15 cellular contexts compared by ENCODE assay signal in the genomic region with DNA sequence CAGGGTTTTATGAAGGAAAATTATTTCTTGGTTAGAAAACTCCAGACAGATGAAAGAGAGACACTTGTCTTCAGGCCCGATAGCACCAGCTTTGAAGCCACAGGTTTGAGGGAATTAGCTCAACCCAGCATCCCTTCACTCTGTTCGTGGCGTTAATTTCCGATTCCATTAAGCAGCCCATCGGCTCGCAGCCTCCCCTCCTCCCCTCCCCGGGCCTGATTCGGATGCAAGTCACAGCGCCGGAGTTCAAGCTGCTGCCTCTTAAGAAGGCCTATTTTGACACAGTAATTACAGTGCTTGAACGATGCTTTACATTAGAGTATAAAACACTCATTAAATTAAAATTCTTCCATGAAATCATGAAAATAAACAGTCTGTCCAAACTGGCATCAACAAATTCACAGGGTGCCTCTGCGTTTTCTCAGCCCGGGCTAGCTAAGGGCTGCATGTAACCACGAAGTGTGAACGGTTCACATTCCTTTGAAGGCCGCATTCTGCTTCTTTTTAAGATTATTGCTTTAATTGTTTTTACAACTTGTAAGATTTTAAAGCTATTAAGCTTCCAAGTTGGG.
"Had no signal": no experiment of that assay in that cellular context is flagged by ENCODE, and none has a peak within 500 bp of the region (broad histone marks: within the 10 kb centered on the region; RNA-seq: fewer than 3 reads in every experiment).

No MANE protein-coding gene starts in this region.

- H3K36me3 Mint-ChIP-seq: activated naive CD4-positive, alpha-beta T cell treated with anti-CD3 and anti-CD28 coated beads, Interleukin-2, amount 10 ng/mL, durations not matched to agents 7 days and 5 days had no signal

- DNase-seq: activated CD4-positive, alpha-beta memory T cell treated with anti-CD3 and anti-CD28 coated beads, Interleukin-2, amount 10 ng/mL, durations not matched to agents 7 days and 5 days; activated CD4-positive, alpha-beta T cell treated with anti-CD3 and anti-CD28 coated beads for 4 hours; activated naive CD4-positive, alpha-beta T cell treated with anti-CD3 and anti-CD28 coated beads, Interleukin-2, amount 10 ng/mL, durations not matched to agents 7 days and 5 days; activated T-cell treated with anti-CD3 and anti-CD28 coated beads, Interleukin-2, amount 50 U/mL, for 24 hours; colonic mucosa; kidney glomerular epithelial cell; psoas muscle; stimulated activated CD4-positive, alpha-beta T cell treated with anti-CD3 and anti-CD28 coated beads, Interleukin-12 subunit alpha, Interleukin-12 subunit beta, amount 100 ng/mL, for 4 hours; stimulated activated CD4-positive, alpha-beta T cell treated with anti-CD3 and anti-CD28 coated beads, Interleukin-2, amount 100 ng/mL, for 24 hours; stomach; T-helper 17 cell; testis had no signal

- H3K4me3 Mint-ChIP-seq: activated CD4-positive, alpha-beta memory T cell treated with anti-CD3 and anti-CD28 coated beads, Interleukin-2, amount 10 ng/mL, durations not matched to agents 7 days and 5 days; activated naive CD4-positive, alpha-beta T cell treated with anti-CD3 and anti-CD28 coated beads, Interleukin-2, amount 10 ng/mL, durations not matched to agents 7 days and 5 days; activated T-cell treated with anti-CD3 and anti-CD28 coated beads, Interleukin-2, amount 50 U/mL, for 24 hours; neural crest cell; T-helper 17 cell had no signal

- H3K4me1 Mint-ChIP-seq: activated CD4-positive, alpha-beta memory T cell treated with anti-CD3 and anti-CD28 coated beads, Interleukin-2, amount 10 ng/mL, durations not matched to agents 7 days and 5 days; activated naive CD4-positive, alpha-beta T cell treated with anti-CD3 and anti-CD28 coated beads, Interleukin-2, amount 10 ng/mL, durations not matched to agents 7 days and 5 days; T-helper 17 cell had no signal

- H3K36me3 ChIP-seq: ascending aorta, colonic mucosa, stomach had no signal

- H3K4me1 ChIP-seq: colonic mucosa, testis had no signal

- H3K27me3 ChIP-seq: ascending aorta, colonic mucosa, testis had no signal

- H3K4me3 ChIP-seq: colonic mucosa, testis had no signal

- H3K9me3 Mint-ChIP-seq: activated CD4-positive, alpha-beta memory T cell treated with anti-CD3 and anti-CD28 coated beads, Interleukin-2, amount 10 ng/mL, durations not matched to agents 7 days and 5 days; activated naive CD4-positive, alpha-beta T cell treated with anti-CD3 and anti-CD28 coated beads, Interleukin-2, amount 10 ng/mL, durations not matched to agents 7 days and 5 days; neural crest cell had no signal

- ATAC-seq: esophagus mucosa, psoas muscle, T-helper 17 cell had no signal

- H3K27ac ChIP-seq: colonic mucosa, psoas muscle, testis had no signal

- H3K27ac Mint-ChIP-seq: activated CD4-positive, alpha-beta memory T cell treated with anti-CD3 and anti-CD28 coated beads, Interleukin-2, amount 10 ng/mL, durations not matched to agents 7 days and 5 days; activated naive CD4-positive, alpha-beta T cell treated with anti-CD3 and anti-CD28 coated beads, Interleukin-2, amount 10 ng/mL, durations not matched to agents 7 days and 5 days; activated T-cell treated with anti-CD3 and anti-CD28 coated beads, Interleukin-2, amount 50 U/mL, for 24 hours; T-helper 17 cell had no signal

- H3K9me3 ChIP-seq: colonic mucosa, psoas muscle, testis had no signal
